21 cellular contexts compared by ENCODE assay signal in genomic region chr9:132885691-132886357, GRCh38. TPM values are rescaled to one million over a fixed set of nuclear protein-coding genes. Genes with fewer than 3 reads are reported as not detected.
DNase-seq lines count a peak whose midpoint lies in the region; ATAC-seq and TF ChIP-seq lines count a peak whose summit lies in the region.
"Had no signal": no experiment of that assay in that cellular context is flagged by ENCODE, and none has a peak within 500 bp of the region (broad histone marks: within the 10 kb centered on the region; RNA-seq: fewer than 3 reads in every experiment).

No MANE protein-coding gene starts in this region.

- H3K36me3 ChIP-seq in Caco-2 (ENCODE audit: control insufficient read depth, insufficient read depth, low read length) (no peaks in the 10 kb centered on the region), HEK293 (ENCODE audit: control insufficient read depth in 2 of 2, insufficient read depth in 1 of 2, low read length in 2 of 2) (no peaks in the 10 kb centered on the region)
- H3K36me3 ChIP-seq: neural progenitor cell, SJSA1 had no signal

- CTCF ChIA-PET in Caco-2 (lab: Charles Lee) (interaction anchor here (0.7 kb wide), 2 partner anchors 91 to 1951 kb away, joined by 3 to 10 read pairs; no protein-coding TSS in a partner anchor), HEK293 (lab: Yijun Ruan, JAX) (interaction anchor here (0.7 to 1.2 kb wide), 2 partner anchors 85 to 104 kb away, joined by 3 read pairs; no protein-coding TSS in a partner anchor), WTC11 (lab: Charles Lee) (interaction anchor here (1.0 to 1.3 kb wide), 2 partner anchors 16 to 299 kb away, joined by 3 read pairs; no protein-coding TSS in a partner anchor)

- ATAC-seq in WTC11 (no peak), naive B cell (ENCODE audit: low read depth in 2 of 2) (peak; percentile 48 to 53)
- ATAC-seq: body of pancreas, Panc1 had no signal

- DNase-seq in Caco-2, result peak; percentile 66 to 71
- no peak for DNase-seq in WTC11 (ENCODE audit: low spot score)
- DNase-seq in naive B cell, result peak; percentile 31
- DNase-seq in T1000 (lab: John Stamatoyannopoulos, UW), result no peak
- no peak for DNase-seq in NCI-H82 treated with DMSO at 0.1 percent for 48 hours (lab: John Stamatoyannopoulos, UW; ENCODE audit: unreplicated experiment)
- DNase-seq in NCI-H446 (lab: John Stamatoyannopoulos, UW), result no peak
- DNase-seq: activated effector memory CD4-positive, alpha-beta T cell treated with anti-CD3 and anti-CD28 coated beads, Interleukin-2, amount 50 U/mL, for 16 hours; body of pancreas; HFFc6; MM.1S; NCI-H187 treated with DMSO at 0.1 percent for 48 hours; NK-92 treated with Interleukin-12 subunit alpha and Interleukin-12 subunit beta, amount 100 ng/mL, for 24 hours; small intestine; stimulated activated CD4-positive, alpha-beta T cell treated with anti-CD3 and anti-CD28 coated beads, Interleukin-4, amount 100 ng/mL, for 1 hour; stimulated activated naive CD4-positive, alpha-beta T cell treated with Interleukin-2 at 50 U/mL for 16 hours had no signal

- intact Hi-C loops in Caco-2 (cut with micrococcal nuclease; ENCODE audit: unreplicated experiment), result no loop called here

- no peaks in the 10 kb centered on the region for H3K9me3 ChIP-seq in Caco-2
- H3K9me3 ChIP-seq in HEK293 (ENCODE audit: control insufficient read depth, insufficient read depth, low read depth, low read length), result no peaks in the 10 kb centered on the region
- H3K9me3 ChIP-seq: body of pancreas, SJSA1 had no signal

- TF ChIP-seq CTCF in Caco-2 (IDR thresholded peaks at IDR 0.05; ENCODE audit: insufficient read depth in 1 of 2, low read depth in 1 of 2, low read length in 1 of 2, severe bottlenecking in 1 of 2, unreplicated experiment in 1 of 2), result no peak
- no peak for TF ChIP-seq CTCF in HEK293 (tag by site-specific recombination; IDR thresholded peaks at IDR 0.05)
- no peak for TF ChIP-seq CTCF in WTC11 (IDR thresholded peaks at IDR 0.05)

- peaks cover 4% of the 10 kb centered on the region for H3K36me3 Mint-ChIP-seq in Caco-2 (ENCODE audit: insufficient read depth, unreplicated experiment)
- H3K36me3 Mint-ChIP-seq in WTC11, result no peaks in the 10 kb centered on the region
- H3K36me3 Mint-ChIP-seq in naive B cell, result no peaks in the 10 kb centered on the region

- H3K4me1 ChIP-seq in Caco-2, result peaks cover 8% of the 10 kb centered on the region; the same call in 1 of the 2 replicates
- H3K4me1 ChIP-seq in HEK293 (ENCODE audit: control insufficient read depth, insufficient read depth, low read length), result no peaks in the 10 kb centered on the region
- H3K4me1 ChIP-seq: body of pancreas, neural progenitor cell, SJSA1 had no signal

- BruUV-seq in Caco-2 (replicated peaks; lab: Mats Ljungman, UMichigan), result no TSS peak

- H3K27ac ChIP-seq in HEK293 (ENCODE audit: extremely low read depth, low read depth, low read length), result no peak overlapping the region
- H3K27ac ChIP-seq: body of pancreas, neural progenitor cell, SJSA1 had no signal

- H3K4me3 Mint-ChIP-seq in Caco-2 (ENCODE audit: unreplicated experiment) (no peak overlapping the region), WTC11 (no peak overlapping the region), naive B cell (peak overlapping the region in 3 of 8 donors; percentile 24 to 82 (median 33))
- H3K4me3 Mint-ChIP-seq: HFFc6, neural progenitor cell had no signal

- no peaks in the 10 kb centered on the region for H3K27me3 Mint-ChIP-seq in Caco-2 (ENCODE audit: insufficient read depth, unreplicated experiment)
- no peaks in the 10 kb centered on the region for H3K27me3 Mint-ChIP-seq in WTC11 (ENCODE audit: low read depth)
- H3K27me3 Mint-ChIP-seq in naive B cell, result no peaks in the 10 kb centered on the region

- H3K9me3 Mint-ChIP-seq in Caco-2 (ENCODE audit: unreplicated experiment) (no peaks in the 10 kb centered on the region), WTC11 (no peaks in the 10 kb centered on the region), naive B cell (no peaks in the 10 kb centered on the region)
- H3K9me3 Mint-ChIP-seq: HFFc6, neural progenitor cell had no signal

- POLR2A ChIA-PET in Caco-2 (lab: Charles Lee) (no interaction called here), HEK293 (lab: Yijun Ruan, JAX) (interaction anchor here (0.6 kb wide), 1 partner anchor 43 kb away, joined by 3 read pairs; no protein-coding TSS in a partner anchor), WTC11 (lab: Charles Lee) (interaction anchor here (1.1 kb wide), 1 partner anchor 58 kb away, joined by 3 read pairs; no protein-coding TSS in a partner anchor)

- H3K4me3 ChIP-seq in Caco-2 (ENCODE audit: low read depth, low read length) (no peak overlapping the region), HEK293 (ENCODE audit: low read depth, low read length) (no peak overlapping the region)
- H3K4me3 ChIP-seq: body of pancreas, neural progenitor cell, SJSA1 had no signal

- H3K27ac Mint-ChIP-seq in Caco-2 (ENCODE audit: unreplicated experiment) (peak overlapping the region; percentile 39), WTC11 (no peak overlapping the region), naive B cell (peak overlapping the region in 5 of 6 donors; percentile 24 to 88 (median 72))
- H3K27ac Mint-ChIP-seq: HFFc6, neural progenitor cell had no signal

- H3K4me1 Mint-ChIP-seq in Caco-2 (ENCODE audit: low read depth, unreplicated experiment) (no peaks in the 10 kb centered on the region), WTC11 (no peaks in the 10 kb centered on the region), naive B cell (peaks cover 32 to 57% (median 44%) of the 10 kb centered on the region in 3 donors)

- no peaks in the 10 kb centered on the region for H3K27me3 ChIP-seq in Caco-2 (replicated peaks; ENCODE audit: control insufficient read depth, insufficient read depth, low read length)
- H3K27me3 ChIP-seq: body of pancreas, neural progenitor cell, SJSA1 had no signal

TF ChIP-seq in HEK293, 187 proteins besides CTCF, POLR2A, EP300 and RAD21 (continues in another document):
- TF ChIP-seq ZNF585B (tag by site-specific recombination; IDR thresholded peaks at IDR 0.05), result no peak
- TF ChIP-seq ZNF670 (tag by site-specific recombination; IDR thresholded peaks at IDR 0.05; ENCODE audit: low read depth), result no peak
- TF ChIP-seq ZNF433 (tag by site-specific recombination; IDR thresholded peaks at IDR 0.05; ENCODE audit: low read depth), result no peak

TF ChIP-seq in WTC11, 78 proteins besides CTCF, POLR2A, EP300 and RAD21:
- peak; percentile 66 for TF ChIP-seq GABPB1 (CRISPR knock-in tag; IDR thresholded peaks at IDR 0.05)
- no peak for TF ChIP-seq ZNF396 (CRISPR knock-in tag; IDR thresholded peaks at IDR 0.05; ENCODE audit: borderline replicate concordance)
- no peak for TF ChIP-seq NR2C2 (CRISPR knock-in tag; IDR thresholded peaks at IDR 0.05)
- no peak for TF ChIP-seq ZNF263 (CRISPR knock-in tag; IDR thresholded peaks at IDR 0.05; ENCODE audit: low read depth)
- no peak for TF ChIP-seq CBFB (CRISPR knock-in tag; IDR thresholded peaks at IDR 0.05; ENCODE audit: low read depth)
- TF ChIP-seq IRF1 (CRISPR knock-in tag; IDR thresholded peaks at IDR 0.05), result no peak

RNA-seq across cellular contexts. Expression of gene SPACA9, which starts 7.1 kb away (rescaled TPM):
- 0.64 and 0.74 TPM in 2 replicates for total RNA-seq in Caco-2 (2022)
- 0.48 to 1.8 TPM (median 1.5 TPM) in 3 replicates for total RNA-seq in WTC11 (2021)
- 1 to 10 TPM; 1.9 to 5.8 (median 3.5) TPM for polyA plus RNA-seq in naive B cell (ENCODE audit: low read depth in 6 of 6)

RNA-seq across cellular contexts. Expression of gene AK8, which starts 7.7 kb away (rescaled TPM):
- total RNA-seq in Caco-2 (2022) (0.88 and 1.0 TPM in 2 replicates), WTC11 (2021) (0.27 to 0.50 TPM (median 0.48 TPM) in 3 replicates)
- polyA plus RNA-seq in naive B cell (ENCODE audit: low read depth in 6 of 6), result 1 to 10 TPM in 3 of 6 donors, under 1 TPM in 3; 0.70 to 4.7 (median 1.5) TPM
- total RNA-seq: fibroblast of villous mesenchyme; T-helper 2 cell treated with Interferon-gamma antibody and Interleukin-4, amounts not matched to agents 100 ng/mL and 5 ng/mL, for 36 hours had no signal

RNA-seq across cellular contexts. Expression of gene TSC1, which starts 58.6 kb away (rescaled TPM):
- 52.8 and 53.5 TPM in 2 replicates for total RNA-seq in Caco-2 (2022)
- 46.4 to 53.9 TPM (median 52.9 TPM) in 3 replicates for total RNA-seq in WTC11 (2021)
- 10 to 100 TPM in 2 of 6 donors, 1 to 10 TPM in 3, under 1 TPM in 1; 1.00 to 14.4 (median 8.6) TPM for polyA plus RNA-seq in naive B cell (ENCODE audit: low read depth in 6 of 6)

Comparison
In these comparisons a context has a peak if more than half of its experiments do, and no peak if none do; other contexts are left out.
1. DNase-seq: peak in Caco-2 (2 of 2) and naive B cell (single experiment); none in WTC11 (single experiment), T1000 (single experiment), NCI-H82 treated with DMSO at 0.1 percent for 48 hours (single experiment) and NCI-H446 (0 of 2).